ENCODE assay signal across 8 cellular contexts in the genomic region with DNA sequence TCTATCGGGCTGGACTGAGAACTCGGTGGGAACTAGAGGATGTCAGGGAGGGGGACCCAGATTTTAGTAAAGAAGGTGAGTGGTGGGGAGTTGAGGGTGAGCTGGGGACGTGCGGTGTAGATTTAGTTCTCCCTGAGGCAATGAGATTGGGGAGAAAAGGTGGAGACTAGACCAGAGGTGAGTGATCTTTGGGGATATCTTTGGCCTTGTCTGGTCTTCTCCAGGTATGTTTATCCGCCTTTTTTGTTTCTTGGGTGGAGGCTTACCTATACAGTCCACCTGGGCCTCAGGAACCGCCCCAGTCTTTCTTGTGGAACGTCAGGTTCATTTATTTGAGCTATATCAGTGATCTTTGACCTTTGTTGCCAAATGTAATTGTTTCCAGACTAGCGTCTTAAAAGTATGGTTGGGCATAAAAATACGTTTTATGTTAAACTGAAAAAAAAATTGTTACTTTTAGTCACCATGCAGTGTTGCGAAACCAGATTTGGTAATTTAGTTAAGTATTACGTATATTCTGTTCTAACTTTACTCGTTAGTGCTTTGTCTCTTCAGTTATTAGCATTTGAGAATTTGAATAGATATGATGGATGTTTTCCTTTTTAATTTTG. TPM values are rescaled to one million over a fixed set of nuclear protein-coding genes. Genes with fewer than 3 reads are reported as not detected.
DNase-seq lines count a peak whose midpoint lies in the region; ATAC-seq and TF ChIP-seq lines count a peak whose summit lies in the region.

No MANE protein-coding gene starts in this region.

- peak overlapping the region; percentile 97 for H3K4me3 ChIP-seq in BJ (ENCODE audit: low read depth, low read length)
- peak overlapping the region; percentile 79 for H3K4me3 ChIP-seq in HAP-1
- peak overlapping the region; percentile 91 to 93 for H3K4me3 ChIP-seq in prostate gland

- H3K4me1 ChIP-seq in HAP-1 (peaks cover 3% of the 10 kb centered on the region; the same call in 1 of the 2 replicates), prostate gland (replicated peaks) (no peaks in the 10 kb centered on the region)

- H3K27ac Mint-ChIP-seq in activated B cell treated with CpG ODN at 0.5 μM for 24 hours, result peak overlapping the region; percentile 96
- peak overlapping the region; percentile 96 for H3K27ac Mint-ChIP-seq in glutamatergic neuron (ENCODE audit: unreplicated experiment)

- H3K9me3 ChIP-seq in HAP-1 (no peaks in the 10 kb centered on the region), prostate gland (no peaks in the 10 kb centered on the region)

- TF ChIP-seq POLR2A in prostate gland (IDR thresholded peaks at IDR 0.05), result no peak

- peak overlapping the region; percentile 99 for H3K4me3 Mint-ChIP-seq in activated B cell treated with CpG ODN at 0.5 μM for 24 hours
- H3K4me3 Mint-ChIP-seq in glutamatergic neuron (ENCODE audit: unreplicated experiment), result peak overlapping the region; percentile 100

- no peaks in the 10 kb centered on the region for H3K36me3 ChIP-seq in BJ (ENCODE audit: control insufficient read depth, insufficient read depth, low read length)
- peaks cover 3% of the 10 kb centered on the region for H3K36me3 ChIP-seq in HAP-1 (replicated peaks)
- no peaks in the 10 kb centered on the region for H3K36me3 ChIP-seq in prostate gland

- TF ChIP-seq CTCF in BJ (IDR thresholded peaks at IDR 0.05; ENCODE audit: insufficient read depth, low read depth, low read length) (no peak), activated B cell treated with CpG ODN at 0.5 μM for 24 hours (IDR thresholded peaks at IDR 0.05) (no peak), glutamatergic neuron (IDR thresholded peaks at IDR 0.05; ENCODE audit: partially characterized antibody, unreplicated experiment) (no peak), prostate gland (IDR thresholded peaks at IDR 0.05) (no peak)

- DNase-seq in BJ (ENCODE audit: low read depth), result no peak
- DNase-seq in HAP-1 (ENCODE audit: low spot score in 2 of 2), result no peak
- DNase-seq in activated B cell treated with CpG ODN at 0.5 μM for 24 hours, result no peak
- no peak for DNase-seq in glutamatergic neuron
- peak; percentile 7 for DNase-seq in prostate gland (ENCODE audit: low spot score)
- DNase-seq in GM19240 (ENCODE audit: insufficient read length, low spot score), result no peak
- no peak for DNase-seq in NCI-H2171 (lab: John Stamatoyannopoulos, UW)

- in situ Hi-C loops in HAP-1 (cut with MboI; ENCODE audit: low sequenced_read_pairs), result no loop called here

- ATAC-seq in activated B cell treated with CpG ODN at 0.5 μM for 24 hours (ENCODE audit: low read depth) (peak; percentile 0), HG03045 (IDR thresholded peaks at IDR 0.05; ENCODE audit: unreplicated experiment) (no peak)

- H3K36me3 Mint-ChIP-seq in activated B cell treated with CpG ODN at 0.5 μM for 24 hours (ENCODE audit: low read depth) (peaks cover 16% of the 10 kb centered on the region), glutamatergic neuron (ENCODE audit: unreplicated experiment) (no peaks in the 10 kb centered on the region)

- CTCF ChIA-PET in BJ (lab: Yijun Ruan, JAX), result interaction anchor here (1.0 kb wide), 2 partner anchors 11 to 13 kb away, joined by 3 read pairs; no protein-coding TSS in a partner anchor
- CTCF ChIA-PET in activated B cell treated with CpG ODN at 0.5 μM for 24 hours (lab: Charles Lee), result no interaction called here

- H3K27me3 ChIP-seq in BJ (ENCODE audit: control insufficient read depth, insufficient read depth, low read length) (no peaks in the 10 kb centered on the region), HAP-1 (ENCODE audit: low read depth) (no peaks in the 10 kb centered on the region), prostate gland (replicated peaks; ENCODE audit: insufficient read depth) (no peaks in the 10 kb centered on the region)

- intact Hi-C loops in activated B cell treated with CpG ODN at 0.5 μM for 24 hours (cut with micrococcal nuclease) (loop anchor here (1.0 to 5.0 kb wide), 9 partner anchors 8 to 433 kb away; a partner anchor contains a TSS), prostate gland (cut with DNase I) (loop anchor here (2.0 to 5.0 kb wide), 2 partner anchors 52 to 73 kb away; a partner anchor contains a TSS)

- H3K9me3 Mint-ChIP-seq in activated B cell treated with CpG ODN at 0.5 μM for 24 hours, result no peaks in the 10 kb centered on the region
- peaks cover 10% of the 10 kb centered on the region for H3K9me3 Mint-ChIP-seq in glutamatergic neuron (ENCODE audit: unreplicated experiment)

- no peaks in the 10 kb centered on the region for H3K27me3 Mint-ChIP-seq in activated B cell treated with CpG ODN at 0.5 μM for 24 hours
- peaks cover 7% of the 10 kb centered on the region for H3K27me3 Mint-ChIP-seq in glutamatergic neuron (ENCODE audit: unreplicated experiment)

- WGBS in prostate gland, result 9% methylated on average over 12 of the region's 12 CpGs

- POLR2A ChIA-PET in BJ (lab: Charles Lee) (no interaction called here), activated B cell treated with CpG ODN at 0.5 μM for 24 hours (lab: Charles Lee) (interaction anchor here (0.6 to 1.9 kb wide), 5 partner anchors 8 to 131 kb away, joined by 3 to 14 read pairs (median 4); a partner anchor contains a TSS)

- H3K27ac ChIP-seq in prostate gland, result peak overlapping the region; percentile 97 to 99

- H3K4me1 Mint-ChIP-seq in activated B cell treated with CpG ODN at 0.5 μM for 24 hours (peaks cover 20% of the 10 kb centered on the region), glutamatergic neuron (ENCODE audit: low read depth, unreplicated experiment) (no peaks in the 10 kb centered on the region)

RNA-seq across cellular contexts. Expression of a gene that starts 0.8 kb away (rescaled TPM):
- 65.5 and 67.7 TPM in 2 replicates for polyA plus RNA-seq in BJ (2011; rRNA removed)
- polyA minus RNA-seq in BJ (2011; rRNA and poly(A)+ RNA removed), result 31.8 and 54.0 TPM in 2 replicates
- total RNA-seq in activated B cell treated with CpG ODN at 0.5 μM for 24 hours (28.3 and 30.6 TPM in 2 replicates), glutamatergic neuron (ENCODE audit: unreplicated experiment) (28.4 TPM), prostate gland (10 to 100 TPM; 38.3 to 72.2 TPM)

RNA-seq across cellular contexts. Expression of a gene that starts 53.1 kb away (rescaled TPM):
- polyA plus RNA-seq in BJ (2011; rRNA removed), result 29.4 and 37.0 TPM in 2 replicates
- polyA minus RNA-seq in BJ (2011; rRNA and poly(A)+ RNA removed), result 22.6 and 30.4 TPM in 2 replicates
- total RNA-seq in activated B cell treated with CpG ODN at 0.5 μM for 24 hours (3.8 and 5.9 TPM in 2 replicates), glutamatergic neuron (ENCODE audit: unreplicated experiment) (37.9 TPM), prostate gland (100 to 1,000 TPM in 1 of 2 donors, 10 to 100 TPM in 1; 30.6 to 100 TPM)
